Comparison of ENCODE assay signal across 12 cellular contexts in genomic region chr14:50658203-50658602, GRCh38. TPM values are rescaled to one million over a fixed set of nuclear protein-coding genes. Genes with fewer than 3 reads are reported as not detected.
DNase-seq lines count a peak whose midpoint lies in the region; ATAC-seq and TF ChIP-seq lines count a peak whose summit lies in the region.
"Had no signal": no experiment of that assay in that cellular context is flagged by ENCODE, and none has a peak within 500 bp of the region (broad histone marks: within the 10 kb centered on the region; RNA-seq: fewer than 3 reads in every experiment).

No MANE protein-coding gene starts in this region.

- intact Hi-C loops in lower lobe of right lung (cut with DNase I), result no loop called here
- intact Hi-C loops in transverse colon (cut with DNase I; ENCODE audit: low total_unique reads), result no loop called here

- H3K9me3 ChIP-seq in lower lobe of right lung (no peaks in the 10 kb centered on the region), transverse colon (no peaks in the 10 kb centered on the region)

- no peak for TF ChIP-seq POLR2A in transverse colon (IDR thresholded peaks at IDR 0.05)

- H3K27ac ChIP-seq in lower lobe of right lung, result peak overlapping the region; percentile 42
- peak overlapping the region in 3 of 4 donors; percentile 5 to 17 (median 6) for H3K27ac ChIP-seq in transverse colon

- H3K4me1 ChIP-seq in lower lobe of right lung (peaks cover 38% of the 10 kb centered on the region), transverse colon (peaks cover 0 to 9% (median 6%) of the 10 kb centered on the region in 4 donors)

- H3K36me3 ChIP-seq in lower lobe of right lung (no peaks in the 10 kb centered on the region), transverse colon (peaks cover 0 to 11% (median 0%) of the 10 kb centered on the region in 4 donors)

- TF ChIP-seq EP300 in transverse colon (IDR thresholded peaks at IDR 0.05; ENCODE audit: low read depth), result no peak

- no peak for ATAC-seq in lower lobe of right lung
- ATAC-seq: esophagus mucosa had no signal

- TF ChIP-seq CTCF in epithelial cell of proximal tubule (conservative IDR thresholded peaks at IDR 0.05; ENCODE audit: low read depth, low read length), result no peak
- no peak for TF ChIP-seq CTCF in lower lobe of right lung (IDR thresholded peaks at IDR 0.05)
- TF ChIP-seq CTCF in transverse colon (IDR thresholded peaks at IDR 0.05), result no peak
- TF ChIP-seq CTCF in GM20000 (IDR thresholded peaks at IDR 0.05; ENCODE audit: extremely low read depth, missing control alignments), result no peak

- in situ Hi-C loops in transverse colon (cut with MboI; ENCODE audit: low pct_ligation_motif_present in 1 of 4, low pct_unique_long_range_greater_than_20kb in 1 of 4, low sequenced_read_pairs in 3 of 4), result no loop called here

- peak overlapping the region; percentile 14 for H3K4me3 ChIP-seq in epithelial cell of proximal tubule (ENCODE audit: low read depth, low read length)
- H3K4me3 ChIP-seq in lower lobe of right lung, result peak overlapping the region; percentile 17
- no peak overlapping the region for H3K4me3 ChIP-seq in transverse colon

- 45 to 64% methylated on average over 6 of the region's 6 CpGs for WGBS in transverse colon (ENCODE audit: low coverage in 1 of 2), 2 donors

- no peaks in the 10 kb centered on the region for H3K27me3 ChIP-seq in lower lobe of right lung (ENCODE audit: low read depth)
- H3K27me3 ChIP-seq in transverse colon, result no peaks in the 10 kb centered on the region

- DNase-seq in RPMI7951 (ENCODE audit: low read depth) (peak; percentile 49), epithelial cell of proximal tubule (ENCODE audit: low read depth) (peak; percentile 56), lower lobe of right lung (no peak), transverse colon (no peak), GM20000 (ENCODE audit: low spot score) (no peak), GF-D8 (lab: John Stamatoyannopoulos, UW) (no peak), NCI-H345 treated with DMSO at 0.1 percent for 48 hours (lab: John Stamatoyannopoulos, UW; ENCODE audit: unreplicated experiment) (no peak), retina (no peak)
- DNase-seq: activated T-cell treated with anti-CD3 and anti-CD28 coated beads, Interleukin-2, amount 50 U/mL, for 48 hours; NCI-H1105 treated with DMSO at 0.1 percent for 48 hours; stimulated activated naive CD4-positive, alpha-beta T cell treated with Interleukin-2 at 50 U/mL for 16 hours had no signal

RNA-seq across cellular contexts. Expression of gene SAV1, which starts 9.9 kb away (rescaled TPM):
- total RNA-seq in RPMI7951 (2014; rRNA removed; shearing (Covaris generic)), result 13.5 and 16.5 TPM in 2 replicates
- 29.0 and 32.6 TPM in 2 replicates for total RNA-seq in epithelial cell of proximal tubule
- total RNA-seq in lower lobe of right lung, result 39.3 TPM
- total RNA-seq in transverse colon, result 10 to 100 TPM; 14.9 to 81.0 (median 23.2) TPM

Comparison
In these comparisons a context has a peak if more than half of its experiments do, and no peak if none do; other contexts are left out.
1. DNase-seq: peak in RPMI7951 (single experiment) and epithelial cell of proximal tubule (single experiment); none in lower lobe of right lung (single experiment), transverse colon (single experiment), GM20000 (single experiment), GF-D8 (single experiment), NCI-H345 treated with DMSO at 0.1 percent for 48 hours (single experiment) and retina (single experiment).
2. H3K4me3 ChIP-seq: peak in epithelial cell of proximal tubule (single experiment) and lower lobe of right lung (single experiment); none in transverse colon (0 of 4).